Comparison of ENCODE assay signal across 12 cellular contexts in the genomic region with DNA sequence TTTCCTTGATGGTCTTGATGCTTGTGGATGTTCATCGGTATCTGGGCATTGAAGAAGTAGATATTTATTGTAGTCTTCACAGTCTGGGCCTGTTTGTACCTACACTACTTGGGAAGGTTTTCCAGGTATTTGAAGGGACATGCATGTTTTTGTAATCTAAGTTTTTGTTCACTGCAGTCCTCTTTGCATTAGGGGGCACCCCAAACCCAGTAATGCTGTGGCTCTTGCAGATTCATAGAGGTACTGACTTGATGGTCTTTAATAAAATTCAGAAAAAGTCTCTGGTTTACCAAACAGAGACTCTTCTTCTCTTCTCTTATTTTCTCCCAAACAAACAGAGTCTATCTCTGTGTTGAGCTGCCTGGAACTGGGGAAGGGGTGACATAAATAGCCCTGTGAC.
A peak's percentile ranks its signal among the peaks of the same experiment; 100 is the strongest.
DNase-seq lines count a peak whose midpoint lies in the region; TF ChIP-seq lines count a peak whose summit lies in the region.
"Had no signal": no experiment of that assay in that cellular context is flagged by ENCODE, and none has a peak within 500 bp of the region (broad histone marks: within the 10 kb centered on the region; RNA-seq: fewer than 3 reads in every experiment).

No MANE protein-coding gene starts in this region.

- no peaks in the 10 kb centered on the region for H3K27me3 Mint-ChIP-seq in activated T-helper 2 cell treated with anti-CD3 and anti-CD28 coated beads, Interferon-gamma antibody, Interleukin-2, Interleukin-4, amounts not matched to agents 10 μg/mL and 5 μg/mL and 100 μg/mL, durations not matched to agents 14 hours and 24 hours and 36 hours (ENCODE audit: low read depth)

- peak; percentile 50 for TF ChIP-seq CTCF in BE2C (IDR thresholded peaks at IDR 0.05; ENCODE audit: low read depth, low read length)
- peak; percentile 23 for TF ChIP-seq CTCF in GM10248 (IDR thresholded peaks at IDR 0.05; ENCODE audit: control extremely low read depth, extremely low read depth, low read depth, missing control alignments)
- peak; percentile 19 for TF ChIP-seq CTCF in fibroblast of pulmonary artery (IDR thresholded peaks at IDR 0.05; ENCODE audit: low read length, missing control alignments)

- CTCF ChIA-PET in GM10248 (lab: Yijun Ruan, JAX): interaction anchor here (1.0 to 1.8 kb wide), 6 partner anchors 13 to 390 kb away, joined by 3 to 10 read pairs (median 4); no protein-coding TSS in a partner anchor

- no peaks in the 10 kb centered on the region for H3K36me3 ChIP-seq in BE2C
- H3K36me3 ChIP-seq: ascending aorta had no signal

- no peaks in the 10 kb centered on the region for H3K36me3 Mint-ChIP-seq in activated T-helper 2 cell treated with anti-CD3 and anti-CD28 coated beads, Interferon-gamma antibody, Interleukin-2, Interleukin-4, amounts not matched to agents 10 μg/mL and 5 μg/mL and 100 μg/mL, durations not matched to agents 14 hours and 24 hours and 36 hours (ENCODE audit: low read depth)

- intact Hi-C loops in activated T-helper 2 cell treated with anti-CD3 and anti-CD28 coated beads, Interferon-gamma antibody, Interleukin-2, Interleukin-4, amounts not matched to agents 10 μg/mL and 5 μg/mL and 100 μg/mL, durations not matched to agents 14 hours and 24 hours and 36 hours (cut with micrococcal nuclease): no loop called here

- H3K4me3 ChIP-seq in BE2C (ENCODE audit: low read depth, low read length) (no peak overlapping the region), fibroblast of pulmonary artery (replicated peaks; ENCODE audit: low read depth, low read length) (no peak overlapping the region)
- H3K4me3 ChIP-seq: ascending aorta, testis had no signal

- peak; percentile 18 for DNase-seq in BE2C
- DNase-seq in GM10248 (ENCODE audit: extremely low spot score): no peak
- peak; percentile 1 for DNase-seq in T follicular helper cell (ENCODE audit: low read depth)
- DNase-seq in fibroblast of pulmonary artery (ENCODE audit: low read depth): peak; percentile 33
- no peak for DNase-seq in OCI-M1 (lab: John Stamatoyannopoulos, UW)
- no peak for DNase-seq in GM19238 (ENCODE audit: insufficient read length, low spot score)
- DNase-seq in DMS79 treated with DMSO at 0.1 percent for 48 hours (lab: John Stamatoyannopoulos, UW): no peak
- DNase-seq in activated T-helper 2 cell treated with anti-CD3 and anti-CD28 coated beads, Interferon-gamma antibody, Interleukin-2, Interleukin-4, amounts not matched to agents 10 μg/mL and 5 μg/mL and 100 μg/mL, durations not matched to agents 14 hours and 24 hours and 36 hours (ENCODE audit: low spot score): no peak
- DNase-seq: activated CD4-positive, CD25-positive, alpha-beta regulatory T cell; head of caudate nucleus; testis had no signal

- H3K27me3 ChIP-seq in BE2C: no peaks in the 10 kb centered on the region
- H3K27me3 ChIP-seq: ascending aorta, testis had no signal

- H3K4me3 Mint-ChIP-seq in activated T-helper 2 cell treated with anti-CD3 and anti-CD28 coated beads, Interferon-gamma antibody, Interleukin-2, Interleukin-4, amounts not matched to agents 10 μg/mL and 5 μg/mL and 100 μg/mL, durations not matched to agents 14 hours and 24 hours and 36 hours (ENCODE audit: low read depth): no peak overlapping the region

- H3K4me1 Mint-ChIP-seq in activated T-helper 2 cell treated with anti-CD3 and anti-CD28 coated beads, Interferon-gamma antibody, Interleukin-2, Interleukin-4, amounts not matched to agents 10 μg/mL and 5 μg/mL and 100 μg/mL, durations not matched to agents 14 hours and 24 hours and 36 hours (ENCODE audit: low read depth): no peaks in the 10 kb centered on the region

- H3K27ac Mint-ChIP-seq in activated T-helper 2 cell treated with anti-CD3 and anti-CD28 coated beads, Interferon-gamma antibody, Interleukin-2, Interleukin-4, amounts not matched to agents 10 μg/mL and 5 μg/mL and 100 μg/mL, durations not matched to agents 14 hours and 24 hours and 36 hours: no peak overlapping the region

- POLR2A ChIA-PET in GM10248 (lab: Yijun Ruan, JAX): no interaction called here

- no peaks in the 10 kb centered on the region; the same call in 1 of the 2 replicates for H3K9me3 ChIP-seq in BE2C
- H3K9me3 ChIP-seq: testis had no signal

- H3K9me3 Mint-ChIP-seq in activated T-helper 2 cell treated with anti-CD3 and anti-CD28 coated beads, Interferon-gamma antibody, Interleukin-2, Interleukin-4, amounts not matched to agents 10 μg/mL and 5 μg/mL and 100 μg/mL, durations not matched to agents 14 hours and 24 hours and 36 hours: peaks cover 14% of the 10 kb centered on the region

- no peaks in the 10 kb centered on the region for H3K4me1 ChIP-seq in BE2C
- H3K4me1 ChIP-seq: ascending aorta, testis had no signal

Comparison
In these comparisons a context has a peak if more than half of its experiments do, and no peak if none do; other contexts are left out.
1. DNase-seq: peak in BE2C (single experiment), T follicular helper cell (single experiment) and fibroblast of pulmonary artery (single experiment); none in GM10248 (single experiment), OCI-M1 (single experiment), GM19238 (single experiment), DMS79 treated with DMSO at 0.1 percent for 48 hours (single experiment) and activated T-helper 2 cell treated with anti-CD3 and anti-CD28 coated beads, Interferon-gamma antibody, Interleukin-2, Interleukin-4, amounts not matched to agents 10 μg/mL and 5 μg/mL and 100 μg/mL, durations not matched to agents 14 hours and 24 hours and 36 hours (single experiment).
2. Peak in every context shown above with its lines, with median percentiles within 50 percentile points of each other: CTCF ChIP-seq.